1 cellular context compared by ENCODE assay signal in genomic region chrX:109890300-109890699, GRCh38.
TF ChIP-seq lines count a peak whose summit lies in the region.

No MANE protein-coding gene starts in this region.

TF ChIP-seq in K562, 482 proteins besides CTCF, POLR2A, EP300 and RAD21:
- no peak for TF ChIP-seq XRCC4 (IDR thresholded peaks at IDR 0.05; ENCODE audit: extremely low read depth, insufficient read depth, insufficient read length)
- TF ChIP-seq DDX20 (tag; IDR thresholded peaks at IDR 0.05; ENCODE audit: low read depth): no peak
- TF ChIP-seq, protein P1, sequence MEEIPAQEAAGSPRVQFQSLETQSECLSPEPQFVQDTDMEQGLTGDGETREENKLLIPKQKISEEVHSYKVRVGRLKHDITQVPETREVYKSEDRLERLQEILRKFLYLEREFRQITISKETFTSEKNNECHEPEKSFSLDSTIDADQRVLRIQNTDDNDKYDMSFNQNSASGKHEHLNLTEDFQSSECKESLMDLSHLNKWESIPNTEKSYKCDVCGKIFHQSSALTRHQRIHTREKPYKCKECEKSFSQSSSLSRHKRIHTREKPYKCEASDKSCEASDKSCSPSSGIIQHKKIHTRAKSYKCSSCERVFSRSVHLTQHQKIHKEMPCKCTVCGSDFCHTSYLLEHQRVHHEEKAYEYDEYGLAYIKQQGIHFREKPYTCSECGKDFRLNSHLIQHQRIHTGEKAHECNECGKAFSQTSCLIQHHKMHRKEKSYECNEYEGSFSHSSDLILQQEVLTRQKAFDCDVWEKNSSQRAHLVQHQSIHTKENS (CRISPR knock-in tag; IDR thresholded peaks at IDR 0.05): no peak
